Comparison of ENCODE assay signal across 26 cellular contexts in the genomic region with DNA sequence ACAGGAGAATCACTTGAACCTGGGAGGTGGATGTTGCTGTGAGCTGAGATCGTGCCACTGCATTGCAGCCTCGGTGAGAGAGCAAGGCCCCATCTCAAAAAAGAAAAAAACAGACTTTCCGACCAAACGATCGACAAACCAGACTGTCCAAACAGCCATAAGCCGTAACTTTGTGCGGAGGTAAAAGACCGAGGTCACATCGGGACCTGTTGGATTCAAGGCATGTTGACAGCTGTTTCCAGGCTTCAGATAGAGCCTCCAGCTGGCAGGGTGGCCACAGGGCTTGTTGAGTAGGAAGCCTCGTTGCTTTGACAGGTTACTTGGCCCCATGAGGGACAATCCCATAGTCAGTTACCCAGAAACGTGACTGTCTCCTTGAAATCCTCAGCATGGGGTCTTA. TPM values are rescaled to one million over a fixed set of nuclear protein-coding genes. Genes with fewer than 3 reads are reported as not detected.
DNase-seq lines count a peak whose midpoint lies in the region; ATAC-seq, FAIRE-seq and TF ChIP-seq lines count a peak whose summit lies in the region.
"Had no signal": no experiment of that assay in that cellular context is flagged by ENCODE, and none has a peak within 500 bp of the region (broad histone marks: within the 10 kb centered on the region; RNA-seq: fewer than 3 reads in every experiment).

No MANE protein-coding gene starts in this region.

- H2AFZ ChIP-seq in HepG2 (ENCODE audit: low read length): no peak overlapping the region

- no peaks in the 10 kb centered on the region for H3K27me3 ChIP-seq in HepG2 (ENCODE audit: control insufficient read depth in 1 of 2, insufficient read depth in 2 of 2, low read length in 2 of 2)
- H3K27me3 ChIP-seq in testis: no peaks in the 10 kb centered on the region
- H3K27me3 ChIP-seq in mesendoderm (ENCODE audit: insufficient read depth, low read length, poor library complexity): no peaks in the 10 kb centered on the region
- no peaks in the 10 kb centered on the region for H3K27me3 ChIP-seq in CD8-positive, alpha-beta T cell (ENCODE audit: insufficient read depth, low read length)
- H3K27me3 ChIP-seq: uterus had no signal

- H3K9me3 ChIP-seq in HepG2 (ENCODE audit: low read length): no peaks in the 10 kb centered on the region
- H3K9me3 ChIP-seq in testis: no peaks in the 10 kb centered on the region
- no peaks in the 10 kb centered on the region for H3K9me3 ChIP-seq in CD8-positive, alpha-beta T cell (ENCODE audit: low read length)

- TF ChIP-seq RAD21 in HepG2 (CRISPR knock-in tag; IDR thresholded peaks at IDR 0.05): no peak

- H2AK5ac ChIP-seq in mesendoderm (ENCODE audit: low read length): no peak overlapping the region

- no peak for FAIRE-seq in HepG2 (lab: Jason Lieb, UNC)
- FAIRE-seq: GM12878, H54 had no signal

- H3K79me1 ChIP-seq in mesendoderm (ENCODE audit: low read length): no peaks in the 10 kb centered on the region

- intact Hi-C loops in HepG2 (cut with micrococcal nuclease; ENCODE audit: unreplicated experiment) (no loop called here), testis (cut with DNase I; ENCODE audit: low total_unique reads) (no loop called here)
- intact Hi-C loops in CD8-positive, alpha-beta T cell (cut with DNase I, micrococcal nuclease): no loop called here

- H3K4me2 ChIP-seq in HepG2 (ENCODE audit: low read depth, low read length) (no peak overlapping the region), mesendoderm (ENCODE audit: low read length) (no peak overlapping the region)
- H3K4me2 ChIP-seq: smooth muscle cell had no signal

- H3K4me1 ChIP-seq in HepG2 (ENCODE audit: insufficient read depth, low read length) (peaks cover 42% of the 10 kb centered on the region), testis (peaks cover 10% of the 10 kb centered on the region), mesendoderm (ENCODE audit: control insufficient read depth, low read depth, low read length) (no peaks in the 10 kb centered on the region)
- peaks cover 6% of the 10 kb centered on the region for H3K4me1 ChIP-seq in CD8-positive, alpha-beta T cell (ENCODE audit: insufficient read depth, low read length)

- H3K27ac ChIP-seq in cingulate gyrus (ENCODE audit: low read depth, low read length) (peak overlapping the region; percentile 41), HepG2 (ENCODE audit: extremely low read length, insufficient read depth, low read length) (no peak overlapping the region), testis (peak overlapping the region; percentile 67 to 84), mesendoderm (ENCODE audit: low read depth, low read length) (no peak overlapping the region)
- H3K27ac ChIP-seq in CD8-positive, alpha-beta T cell (ENCODE audit: low read depth, low read length): no peak overlapping the region
- H3K27ac ChIP-seq: HL-60 had no signal

- no peak overlapping the region for H3K27ac Mint-ChIP-seq in CD8-positive, alpha-beta T cell
- H3K27ac Mint-ChIP-seq: endodermal cell; T-helper 1 cell treated with Interleukin-12 subunit alpha and Interleukin-12 subunit beta and Interleukin-4 antibody, amounts not matched to agents 30 μg/mL and 1 μg/mL, for 36 hours had no signal

- POLR2A ChIA-PET in HepG2 (lab: Yijun Ruan, JAX): interaction anchor here (1.0 to 1.8 kb wide), 3 partner anchors 40 to 95 kb away, joined by 3 to 5 read pairs (median 3); partner anchors contain the start of gene TTC38
- POLR2A ChIA-PET in CD8-positive, alpha-beta T cell (lab: Charles Lee): interaction anchor here (0.7 kb wide), 1 partner anchor 62 kb away, joined by 3 read pairs; no protein-coding TSS in a partner anchor

- H3K27me3 Mint-ChIP-seq in CD8-positive, alpha-beta T cell (ENCODE audit: low read depth): no peaks in the 10 kb centered on the region

- H3K4ac ChIP-seq in mesendoderm (ENCODE audit: low read depth, low read length): no peak overlapping the region

- H3K4me3 ChIP-seq in HepG2 (replicated peaks in 1 of 3; ENCODE audit: insufficient read depth in 1 of 3, low read depth in 2 of 3, low read length in 3 of 3): no peak overlapping the region
- H3K4me3 ChIP-seq in testis: no peak overlapping the region
- no peak overlapping the region for H3K4me3 ChIP-seq in mesendoderm (ENCODE audit: low read length)
- H3K4me3 ChIP-seq in CD8-positive, alpha-beta T cell (ENCODE audit: low read depth, low read length): no peak overlapping the region
- H3K4me3 ChIP-seq: GM12878, smooth muscle cell, uterus had no signal

- no peak overlapping the region for H3K23ac ChIP-seq in mesendoderm (ENCODE audit: low read length)

- ATAC-seq in HepG2 (no peak), GM18907 (IDR thresholded peaks at IDR 0.05; ENCODE audit: unreplicated experiment) (no peak)
- no peak for ATAC-seq in CD8-positive, alpha-beta T cell
- ATAC-seq: GM12878, natural killer cell had no signal

- no peaks in the 10 kb centered on the region for H3K9me3 Mint-ChIP-seq in CD8-positive, alpha-beta T cell
- H3K9me3 Mint-ChIP-seq: immature natural killer cell; natural killer cell; T-helper 1 cell treated with Interleukin-12 subunit alpha and Interleukin-12 subunit beta and Interleukin-4 antibody, amounts not matched to agents 30 μg/mL and 1 μg/mL, for 36 hours had no signal

- H3K4me1 Mint-ChIP-seq in CD8-positive, alpha-beta T cell (ENCODE audit: low read depth): peaks cover 25% of the 10 kb centered on the region
- H3K4me1 Mint-ChIP-seq: endodermal cell had no signal

- TF ChIP-seq EP300 in HepG2 (IDR thresholded peaks at IDR 0.05; ENCODE audit: low read depth in 2 of 2, low read length in 2 of 2): no peak
- no peak for TF ChIP-seq EP300 in HepG2 (CRISPR knock-in tag; IDR thresholded peaks at IDR 0.05; ENCODE audit: borderline replicate concordance)

- no peak for TF ChIP-seq CTCF in HepG2 (CRISPR knock-in tag; IDR thresholded peaks at IDR 0.05)
- TF ChIP-seq CTCF in testis (IDR thresholded peaks at IDR 0.05): no peak
- TF ChIP-seq CTCF in CD8-positive, alpha-beta T cell (IDR thresholded peaks at IDR 0.05): no peak

- no peak overlapping the region for H3K56ac ChIP-seq in mesendoderm (ENCODE audit: low read length)

- no peaks in the 10 kb centered on the region for H3K79me2 ChIP-seq in HepG2 (ENCODE audit: insufficient read depth, low read length)
- no peaks in the 10 kb centered on the region for H3K79me2 ChIP-seq in mesendoderm (ENCODE audit: control insufficient read depth, insufficient read depth, low read length)

- TF ChIP-seq POLR2A in HepG2 (IDR thresholded peaks at IDR 0.05; ENCODE audit: insufficient read depth in 1 of 2, low read depth in 2 of 2, low read length in 2 of 2): no peak
- no peak for TF ChIP-seq POLR2A in testis (IDR thresholded peaks at IDR 0.05)

- H4K20me1 ChIP-seq in HepG2 (ENCODE audit: insufficient read depth, low read length): no peaks in the 10 kb centered on the region

- no peak overlapping the region for H2BK15ac ChIP-seq in mesendoderm (replicated peaks; ENCODE audit: low read depth)

- in situ Hi-C loops in HepG2 (cut with HindIII; ENCODE audit: extremely low pct_ligation_motif_present, low pct_unique_long_range_greater_than_20kb): no loop called here

- BruUV-seq in HepG2 (replicated peaks; lab: Mats Ljungman, UMichigan): no TSS peak

- 0 out of 5 replicates have a peak, but pooled peaks cover 0 to 4% of the 10 kb centered on the region in 2 experiments for H3K36me3 ChIP-seq in HepG2 (replicated peaks in 1 of 2; ENCODE audit: control insufficient read depth in 1 of 2, insufficient read depth in 2 of 2, low read length in 2 of 2)
- H3K36me3 ChIP-seq in testis (ENCODE audit: low read depth, missing control alignments): no peaks in the 10 kb centered on the region
- H3K36me3 ChIP-seq in mesendoderm (ENCODE audit: control insufficient read depth, insufficient read depth, low read length): no peaks in the 10 kb centered on the region
- no peaks in the 10 kb centered on the region for H3K36me3 ChIP-seq in CD8-positive, alpha-beta T cell (ENCODE audit: insufficient read depth, low read length)
- H3K36me3 ChIP-seq: uterus had no signal

- H3K4me3 Mint-ChIP-seq in CD8-positive, alpha-beta T cell: no peak overlapping the region
- H3K4me3 Mint-ChIP-seq: endodermal cell; immature natural killer cell; natural killer cell; T-helper 1 cell treated with Interleukin-12 subunit alpha and Interleukin-12 subunit beta and Interleukin-4 antibody, amounts not matched to agents 30 μg/mL and 1 μg/mL, for 36 hours had no signal

- no peak overlapping the region for H2BK120ac ChIP-seq in mesendoderm (ENCODE audit: low read depth, low read length)

- H3K9ac ChIP-seq in HepG2 (ENCODE audit: insufficient read depth, low read depth, low read length): no peak overlapping the region
- H3K9ac ChIP-seq in mesendoderm (ENCODE audit: low read length): no peak overlapping the region

- no peak overlapping the region for H4K8ac ChIP-seq in mesendoderm (ENCODE audit: low read depth, low read length)

- H4K5ac ChIP-seq in mesendoderm (ENCODE audit: low read length): no peak overlapping the region

- CTCF ChIA-PET in HepG2 (lab: Yijun Ruan, JAX; ENCODE audit: low intra/inter-chr PET ratio, low total read pairs): no interaction called here
- CTCF ChIA-PET in CD8-positive, alpha-beta T cell (lab: Charles Lee): no interaction called here

- H3K36me3 Mint-ChIP-seq in CD8-positive, alpha-beta T cell: peaks cover 13% of the 10 kb centered on the region
- H3K36me3 Mint-ChIP-seq: natural killer cell had no signal

- DNase-seq in NCI-H82 (lab: John Stamatoyannopoulos, UW): peak; percentile 33
- DNase-seq in NCI-H82 treated with DMSO at 0.1 percent for 48 hours (lab: John Stamatoyannopoulos, UW; ENCODE audit: unreplicated experiment): no peak
- DNase-seq in HepG2 (ENCODE audit: low spot score): no peak
- no peak for DNase-seq in testis
- DNase-seq in mesendoderm: no peak
- no peak for DNase-seq in CD8-positive, alpha-beta T cell
- DNase-seq: 8988T; activated CD4-positive, alpha-beta T cell treated with anti-CD3 and anti-CD28 coated beads, Interleukin-2, amount 50 U/mL, for 48 hours; activated naive CD4-positive, alpha-beta T cell treated with Interleukin-2 at 50 U/mL for 16 hours; aorta; C1 segment of cervical spinal cord; endodermal cell; immature natural killer cell; natural killer cell; NCI-H1930; NCI-H446 treated with DMSO at 0.1 percent for 48 hours; SHP77 treated with DMSO at 0.1 percent for 48 hours; stimulated activated CD4-positive, alpha-beta T cell treated with anti-CD3 and anti-CD28 coated beads, Interleukin-4, amount 100 ng/mL, for 24 hours; uterus had no signal

- no peak overlapping the region for H3K18ac ChIP-seq in mesendoderm (ENCODE audit: low read length)

- WGBS in HepG2 (ENCODE audit: low lambda C conversion rate): 82% methylated on average over 10 of the region's 11 CpGs
- WGBS in testis, 2 donors: 65 to 67% methylated on average over 11 of the region's 11 CpGs
- WGBS in mesendoderm (ENCODE audit: extremely low coverage, insufficient coverage, low lambda C conversion rate): no CpG with 5 or more reads among the region's 11 CpGs

- no peak overlapping the region for H2BK5ac ChIP-seq in mesendoderm (ENCODE audit: low read length)

RNA-seq across cellular contexts. Expression of gene PPARA, which starts 22.2 kb away (rescaled TPM):
- total RNA-seq in HepG2 (2016; rRNA removed; fragmentation: Illumina TruSeq; extraction: Trizol): 24.7 and 32.0 TPM in 2 replicates
- total RNA-seq in HepG2 (2016; cell fraction: cytosol; rRNA removed; fragmentation: Illumina TruSeq; extraction: Trizol; ENCODE audit: low read depth): 25.2 and 27.4 TPM in 2 replicates
- 25.2 and 26.2 TPM in 2 replicates for total RNA-seq in HepG2 (2016; cell fraction: insoluble cytoplasmic fraction; rRNA removed; fragmentation: Illumina TruSeq; extraction: Trizol)
- total RNA-seq in HepG2 (2016; cell fraction: membrane; rRNA removed; fragmentation: Illumina TruSeq; extraction: Trizol): 42.1 and 44.8 TPM in 2 replicates
- 16.8 and 21.1 TPM in 2 replicates for total RNA-seq in HepG2 (2016; cell fraction: nucleus; rRNA removed; fragmentation: Illumina TruSeq; extraction: Trizol)
- 16.6 and 18.2 TPM in 2 replicates for polyA plus RNA-seq in HepG2 (2011; rRNA removed)
- 14.0 and 14.5 TPM in 2 replicates for polyA plus RNA-seq in HepG2 (2011; cell fraction: cytosol; rRNA removed)
- 11.7 and 12.6 TPM in 2 replicates for polyA plus RNA-seq in HepG2 (2011; cell fraction: nucleus; rRNA removed)
- 20.9 and 22.5 TPM in 2 replicates for polyA plus RNA-seq in HepG2 (2012)
- polyA plus RNA-seq in HepG2 (2016; cell fraction: cytosol; fragmentation: Illumina TruSeq; extraction: Trizol; ENCODE audit: low read depth): 26.1 and 26.5 TPM in 2 replicates
- polyA plus RNA-seq in HepG2 (2016; cell fraction: insoluble cytoplasmic fraction; fragmentation: Illumina TruSeq; extraction: Trizol; ENCODE audit: low read depth): 15.3 and 15.6 TPM in 2 replicates
- polyA plus RNA-seq in HepG2 (2016; cell fraction: membrane; fragmentation: Illumina TruSeq; extraction: Trizol; ENCODE audit: low read depth): 29.1 and 30.3 TPM in 2 replicates
- 21.2 and 21.4 TPM in 2 replicates for polyA plus RNA-seq in HepG2 (2016; cell fraction: nucleus; fragmentation: Illumina TruSeq; extraction: Trizol; ENCODE audit: insufficient read depth, low read depth)
- 7.8 and 47.2 TPM in 2 replicates for polyA minus RNA-seq in HepG2 (2011; rRNA and poly(A)+ RNA removed; ENCODE audit: low replicate concordance)
- polyA minus RNA-seq in HepG2 (2011; cell fraction: cytosol; rRNA and poly(A)+ RNA removed): 23.7 and 30.1 TPM in 2 replicates
- polyA minus RNA-seq in HepG2 (2011; cell fraction: nucleus; rRNA and poly(A)+ RNA removed): 30.8 and 34.2 TPM in 2 replicates
- total RNA-seq in testis: 10 to 100 TPM; 18.1 to 19.9 TPM
- 4.8 TPM for polyA plus RNA-seq in testis (ENCODE audit: insufficient read depth, low read depth, low replicate concordance)
- 0.49 TPM for polyA plus RNA-seq in mesendoderm (2013, experiment 1 of 2)
- polyA plus RNA-seq in mesendoderm (2013, experiment 2 of 2): 0.69 TPM
- total RNA-seq in CD8-positive, alpha-beta T cell: 1 to 10 TPM; 4.4 to 6.9 TPM

Comparison
In these comparisons a context has a peak if more than half of its experiments do, and no peak if none do; other contexts are left out.
1. H3K27ac ChIP-seq: peak in cingulate gyrus (single experiment) and testis (2 of 2); none in HepG2 (single experiment), mesendoderm (single experiment) and CD8-positive, alpha-beta T cell (single experiment).